ENCODE assay signal across 8 cellular contexts in the genomic region with DNA sequence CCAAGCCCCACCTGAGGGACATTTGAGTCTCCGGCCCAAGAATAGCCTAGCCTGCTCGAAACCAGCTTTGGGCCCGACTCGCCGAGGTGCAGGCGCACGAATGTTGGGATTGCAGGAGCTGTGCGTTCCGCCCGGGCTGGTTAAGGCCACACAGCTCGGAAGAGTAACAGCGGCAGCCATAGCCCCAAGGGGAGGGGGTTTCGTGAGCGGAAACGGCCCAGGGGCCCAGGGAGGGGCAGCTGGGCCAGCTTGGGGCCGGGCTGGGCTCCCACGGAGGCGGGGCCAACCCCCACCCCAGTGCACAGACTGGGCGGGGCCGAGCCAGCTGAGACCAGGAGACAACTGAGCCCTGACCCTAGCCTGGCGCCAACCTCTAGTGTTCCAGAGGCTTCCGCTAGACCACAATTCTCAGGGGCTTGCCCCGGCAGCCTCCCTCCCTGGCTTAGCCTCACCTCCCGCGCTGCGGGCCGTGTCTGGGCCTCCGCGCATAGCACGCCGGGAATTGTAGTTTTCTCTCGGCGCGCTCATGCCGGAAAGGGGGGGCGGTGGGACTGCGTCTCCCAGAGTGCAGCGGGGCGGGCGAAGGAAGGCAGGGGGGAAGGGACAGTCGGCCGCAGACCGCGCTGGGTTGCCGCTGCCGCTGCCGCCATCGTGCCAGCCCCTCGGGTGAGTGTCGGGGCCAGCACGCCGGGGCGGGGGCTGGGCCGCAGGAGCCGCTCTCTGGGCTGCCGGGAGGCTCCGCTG. TPM values are rescaled to one million over a fixed set of nuclear protein-coding genes. Genes with fewer than 3 reads are reported as not detected.
DNase-seq lines count a peak whose midpoint lies in the region; ATAC-seq and TF ChIP-seq lines count a peak whose summit lies in the region.

A gene (plus strand): TSS at position 614 of the 744 bp plus-strand sequence. CDS start 18,198 bp downstream, outside the sequence.

- peak within 1 kb of the TSS; percentile 94 for H3K4me3 ChIP-seq in ACC112 (ENCODE audit: low read depth, low read length)
- peak within 1 kb of the TSS; percentile 90 for H3K4me3 ChIP-seq in WERI-Rb-1 (ENCODE audit: low read depth, low read length)
- H3K4me3 ChIP-seq in mammary epithelial cell (replicated peaks in 1 of 3; ENCODE audit: insufficient read depth in 1 of 3, low read depth in 2 of 3, low read length in 3 of 3) = peak within 1 kb of the TSS; percentile 51 to 96 (median 77)
- H3K4me3 ChIP-seq in iPS-20b (ENCODE audit: low read length) = peak within 1 kb of the TSS; percentile 97
- H3K4me3 ChIP-seq in smooth muscle cell = peak within 1 kb of the TSS; percentile 98

- H3K79me2 ChIP-seq in ACC112 (ENCODE audit: control insufficient read depth, insufficient read depth, low read length, unreplicated experiment) (peaks cover 76% of the 10 kb centered on the region), mammary epithelial cell (ENCODE audit: insufficient read depth, low read length) (peaks cover 81% of the 10 kb centered on the region), smooth muscle cell (ENCODE audit: low read depth) (peaks cover 74% of the 10 kb centered on the region)

- ATAC-seq in GM18870 (IDR thresholded peaks at IDR 0.05; ENCODE audit: unreplicated experiment) (peak; percentile 65), HG03135 (IDR thresholded peaks at IDR 0.05; ENCODE audit: unreplicated experiment) (peak; percentile 50)

- H3K4me1 ChIP-seq in ACC112 (ENCODE audit: control insufficient read depth, insufficient read depth, low read length, unreplicated experiment) (peaks cover 38% of the 10 kb centered on the region), mammary epithelial cell (ENCODE audit: insufficient read depth, low read length) (peaks cover 37% of the 10 kb centered on the region), iPS-20b (ENCODE audit: insufficient read depth, low read length) (peaks cover 36% of the 10 kb centered on the region), smooth muscle cell (ENCODE audit: low read depth) (peaks cover 41% of the 10 kb centered on the region)

- dilution Hi-C loops in mammary epithelial cell (cut with HindIII; ENCODE audit: low sequenced_read_pairs) = no loop called here

- H2AFZ ChIP-seq in ACC112 (ENCODE audit: low read length, unreplicated experiment) (peak within 1 kb of the TSS; percentile 19), mammary epithelial cell (ENCODE audit: low read depth, low read length) (peak within 1 kb of the TSS; percentile 87), smooth muscle cell (ENCODE audit: low read depth) (peak within 1 kb of the TSS; percentile 64)

- no peak for TF ChIP-seq CTCF in WERI-Rb-1 (IDR thresholded peaks at IDR 0.05; ENCODE audit: low read depth, low read length)
- no peak for TF ChIP-seq CTCF in mammary epithelial cell (conservative IDR thresholded peaks at IDR 0.05 in 1 of 2, IDR thresholded peaks at IDR 0.05 in 1 of 2; ENCODE audit: extremely low read depth in 1 of 2, insufficient read depth in 1 of 2, low read depth in 1 of 2, low read length in 2 of 2)
- TF ChIP-seq CTCF in smooth muscle cell (IDR thresholded peaks at IDR 0.05; ENCODE audit: borderline replicate concordance, insufficient read depth, poor library complexity, severe bottlenecking) = no peak

- peak within 1 kb of the TSS; percentile 93 for H3K9ac ChIP-seq in mammary epithelial cell (ENCODE audit: insufficient read depth, low read length)
- H3K9ac ChIP-seq in iPS-20b (ENCODE audit: low read depth, low read length) = peak within 1 kb of the TSS; percentile 95
- H3K9ac ChIP-seq in smooth muscle cell (ENCODE audit: low read depth) = peak within 1 kb of the TSS; percentile 99

- intact Hi-C loops in mammary epithelial cell (cut with micrococcal nuclease) = loop anchor here (1.0 to 10.0 kb wide), 3 partner anchors 11 to 322 kb away; a partner anchor contains a TSS

- H3K4me2 ChIP-seq in mammary epithelial cell (ENCODE audit: insufficient read depth, low read depth, low read length) = peak within 1 kb of the TSS; percentile 97
- H3K4me2 ChIP-seq in smooth muscle cell = peak within 1 kb of the TSS; percentile 94

- peaks cover 28% of the 10 kb centered on the region for H3F3A ChIP-seq in smooth muscle cell (ENCODE audit: low read depth)

- H4K20me1 ChIP-seq in mammary epithelial cell (ENCODE audit: insufficient read depth, low read length) (no peaks in the 10 kb centered on the region), smooth muscle cell (ENCODE audit: low read depth) (peaks cover 53% of the 10 kb centered on the region)

- H3K36me3 ChIP-seq in ACC112 (ENCODE audit: insufficient read depth, low read length) (no peaks in the 10 kb centered on the region), WERI-Rb-1 (peaks cover 53% of the 10 kb centered on the region), mammary epithelial cell (ENCODE audit: insufficient read depth, low read length) (no peaks in the 10 kb centered on the region), iPS-20b (ENCODE audit: insufficient read depth, low read depth, low read length) (peaks cover 10% of the 10 kb centered on the region), smooth muscle cell (ENCODE audit: low read depth) (no peaks in the 10 kb centered on the region)

- 0% methylated on average over 4 of the region's 57 CpGs for WGBS in mammary epithelial cell (ENCODE audit: low coverage, missing lambda C conversion rate)
- under 1% methylated on average over 41 of the region's 57 CpGs for WGBS in smooth muscle cell (ENCODE audit: low lambda C conversion rate)

- CTCF ChIA-PET in mammary epithelial cell (lab: Charles Lee; ENCODE audit: low non-redundant PET) = no interaction called here

- H3K27me3 ChIP-seq in ACC112 (ENCODE audit: insufficient read depth, low read length) (no peaks in the 10 kb centered on the region), WERI-Rb-1 (ENCODE audit: insufficient read depth, low read depth, severe bottlenecking) (no peaks in the 10 kb centered on the region), mammary epithelial cell (ENCODE audit: insufficient read depth, low read length) (no peaks in the 10 kb centered on the region), iPS-20b (ENCODE audit: insufficient read depth, low read length) (no peaks in the 10 kb centered on the region), smooth muscle cell (ENCODE audit: low read depth) (no peaks in the 10 kb centered on the region)

- H3K27ac ChIP-seq in ACC112 (ENCODE audit: low read depth, low read length) (peak within 1 kb of the TSS; percentile 69), WERI-Rb-1 (peak within 1 kb of the TSS; percentile 89), mammary epithelial cell (ENCODE audit: insufficient read depth, low read depth, low read length) (peak within 1 kb of the TSS; percentile 87), iPS-20b (ENCODE audit: low read length) (peak within 1 kb of the TSS; percentile 96), smooth muscle cell (ENCODE audit: low read depth) (peak within 1 kb of the TSS; percentile 98)

- H3K9me3 ChIP-seq in WERI-Rb-1 (ENCODE audit: severe bottlenecking) = no peaks in the 10 kb centered on the region
- H3K9me3 ChIP-seq in mammary epithelial cell (replicated peaks; ENCODE audit: insufficient read depth, low read length) = no peaks in the 10 kb centered on the region
- no peaks in the 10 kb centered on the region for H3K9me3 ChIP-seq in iPS-20b (ENCODE audit: insufficient read depth, low read depth, low read length)
- no peaks in the 10 kb centered on the region for H3K9me3 ChIP-seq in smooth muscle cell (replicated peaks; ENCODE audit: low read depth)

- DNase-seq in NCI-H2227 (lab: John Stamatoyannopoulos, UW; ENCODE audit: unreplicated experiment) (peak; percentile 94), WERI-Rb-1 (peak; percentile 98), mammary epithelial cell (peak; percentile 93), smooth muscle cell (lab: John Stamatoyannopoulos, UW; ENCODE audit: unreplicated experiment) (peak; percentile 92)

- in situ Hi-C loops in mammary epithelial cell (cut with MboI; ENCODE audit: low sequenced_read_pairs in 2 of 2) = no loop called here

- BruUV-seq in mammary epithelial cell (replicated peaks; lab: Mats Ljungman, UMichigan) = no TSS peak

RNA-seq across cellular contexts. Expression of the gene that starts here (rescaled TPM):
- total RNA-seq in mammary epithelial cell (100 to 1,000 TPM; 158 to 198 TPM), smooth muscle cell (112 and 115 TPM in 2 replicates)
- polyA plus RNA-seq in mammary epithelial cell (452 TPM), smooth muscle cell (202 and 208 TPM in 2 replicates)
- polyA minus RNA-seq in mammary epithelial cell = 283 TPM

Comparison
In these comparisons a context has a peak if more than half of its experiments do, and no peak if none do; other contexts are left out.
1. Peak in every context shown above with its lines: DNase-seq, ATAC-seq, H3K4me3 ChIP-seq and H3K27ac ChIP-seq.
2. H2AFZ ChIP-seq: peak in every context shown above with its lines; median percentile 87 in mammary epithelial cell; 64 in smooth muscle cell; 19 in ACC112.